In the genomic region with DNA sequence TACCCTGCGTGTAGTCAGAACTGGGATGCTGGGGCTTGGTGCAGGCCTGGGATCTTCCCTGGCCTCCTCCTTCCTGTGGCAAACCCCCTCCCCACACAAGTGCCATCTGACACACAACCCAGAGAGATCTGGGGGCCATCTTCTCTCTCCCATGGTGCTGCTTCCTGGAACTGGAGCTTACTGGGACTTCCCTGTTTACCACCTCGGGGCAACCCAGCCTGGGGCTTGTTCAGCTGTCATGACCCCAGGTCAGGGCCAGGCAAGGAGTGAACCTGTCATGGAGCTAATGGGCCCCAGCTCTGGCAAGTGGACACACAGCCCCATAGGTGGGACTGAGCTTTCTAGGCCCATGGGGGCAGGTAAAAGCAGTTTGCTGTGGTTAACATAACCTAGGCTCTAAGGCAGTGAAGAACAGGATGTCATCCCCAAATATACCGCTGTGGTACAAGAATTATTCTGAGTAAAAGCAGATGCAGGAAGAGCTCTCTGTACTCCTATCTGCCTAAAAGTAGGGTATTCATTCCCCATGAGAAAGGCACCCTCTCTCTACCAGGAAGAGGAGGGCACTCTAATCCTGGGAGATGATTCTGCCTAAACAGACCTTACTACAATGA, we compare ENCODE assay signal across 11 cellular contexts. TPM values are rescaled to one million over a fixed set of nuclear protein-coding genes. Genes with fewer than 3 reads are reported as not detected.
DNase-seq lines count a peak whose midpoint lies in the region; ATAC-seq and TF ChIP-seq lines count a peak whose summit lies in the region.
"Had no signal": no experiment of that assay in that cellular context is flagged by ENCODE, and none has a peak within 500 bp of the region (broad histone marks: within the 10 kb centered on the region; RNA-seq: fewer than 3 reads in every experiment).

No MANE protein-coding gene starts in this region.

- POLR2A ChIA-PET in MCF 10A (lab: Yijun Ruan, JAX), result interaction anchor here (0.7 to 5.3 kb wide), 15 partner anchors 12 to 681 kb away, joined by 3 to 117 read pairs (median 13); a partner anchor contains a TSS

- no peak for ATAC-seq in T-helper 17 cell

- BruUV-seq in MCF 10A (replicated peaks; lab: Mats Ljungman, UMichigan), result no TSS peak

- no peaks in the 10 kb centered on the region for H3K27me3 Mint-ChIP-seq in MCF 10A (ENCODE audit: insufficient read depth, unreplicated experiment)
- no peaks in the 10 kb centered on the region for H3K27me3 Mint-ChIP-seq in T-helper 17 cell
- no peaks in the 10 kb centered on the region for H3K27me3 Mint-ChIP-seq in stimulated activated naive CD8-positive, alpha-beta T cell treated with anti-CD3 and anti-CD28 coated beads, Interleukin-15, Interleukin-2, amounts not matched to agents 100 ng/mL and 50 ng/mL, for 24 hours

- peak overlapping the region; percentile 95 for H3K4me3 Mint-ChIP-seq in MCF 10A (ENCODE audit: unreplicated experiment)
- peak overlapping the region; percentile 95 for H3K4me3 Mint-ChIP-seq in T-helper 17 cell
- peak overlapping the region; percentile 95 for H3K4me3 Mint-ChIP-seq in stimulated activated naive CD8-positive, alpha-beta T cell treated with anti-CD3 and anti-CD28 coated beads, Interleukin-15, Interleukin-2, amounts not matched to agents 100 ng/mL and 50 ng/mL, for 24 hours

- H3K4me3 ChIP-seq in breast epithelium, result no peak overlapping the region
- H3K4me3 ChIP-seq in fibroblast of the aortic adventitia (ENCODE audit: low read depth, low read length), result peak overlapping the region; percentile 89

- peaks cover 49% of the 10 kb centered on the region for H3K4me1 Mint-ChIP-seq in MCF 10A (ENCODE audit: insufficient read depth, unreplicated experiment)
- peaks cover 51% of the 10 kb centered on the region for H3K4me1 Mint-ChIP-seq in T-helper 17 cell
- H3K4me1 Mint-ChIP-seq in stimulated activated naive CD8-positive, alpha-beta T cell treated with anti-CD3 and anti-CD28 coated beads, Interleukin-15, Interleukin-2, amounts not matched to agents 100 ng/mL and 50 ng/mL, for 24 hours (ENCODE audit: low read depth), result peaks cover 44% of the 10 kb centered on the region

- H3K9me3 ChIP-seq in breast epithelium (no peaks in the 10 kb centered on the region), T-helper 17 cell (ENCODE audit: control insufficient read depth, low read length, poor library complexity, severe bottlenecking) (no peaks in the 10 kb centered on the region)

- peaks cover 9 to 21% of the 10 kb centered on the region in 2 donors for H3K4me1 ChIP-seq in breast epithelium

- intact Hi-C loops in MCF 10A (cut with micrococcal nuclease) (no loop called here), breast epithelium (cut with DNase I; ENCODE audit: low total_unique reads) (no loop called here)

- TF ChIP-seq CTCF in MCF 10A (IDR thresholded peaks at IDR 0.05; ENCODE audit: unreplicated experiment) (no peak), breast epithelium (IDR thresholded peaks at IDR 0.05) (no peak), fibroblast of the aortic adventitia (IDR thresholded peaks at IDR 0.05; ENCODE audit: insufficient read depth, low read length) (no peak), GM10266 (IDR thresholded peaks at IDR 0.05; ENCODE audit: control insufficient read depth, insufficient read depth, low read depth, missing control alignments) (no peak)

- H3K36me3 Mint-ChIP-seq in MCF 10A (ENCODE audit: insufficient read depth, unreplicated experiment), result peaks cover 44% of the 10 kb centered on the region
- no peaks in the 10 kb centered on the region for H3K36me3 Mint-ChIP-seq in T-helper 17 cell (ENCODE audit: low read depth)
- peaks cover 37% of the 10 kb centered on the region for H3K36me3 Mint-ChIP-seq in stimulated activated naive CD8-positive, alpha-beta T cell treated with anti-CD3 and anti-CD28 coated beads, Interleukin-15, Interleukin-2, amounts not matched to agents 100 ng/mL and 50 ng/mL, for 24 hours (ENCODE audit: low read depth)

- CTCF ChIA-PET in MCF 10A (lab: Yijun Ruan, JAX), result interaction anchor here (0.7 to 3.2 kb wide), 10 partner anchors 10 to 638 kb away, joined by 3 to 30 read pairs (median 6); a partner anchor contains a TSS

- H3K27me3 ChIP-seq in breast epithelium, result no peaks in the 10 kb centered on the region

- H3K27ac ChIP-seq in breast epithelium, result no peak overlapping the region

- H3K36me3 ChIP-seq in breast epithelium, result no peaks in the 10 kb centered on the region

- H3K27ac Mint-ChIP-seq in MCF 10A (ENCODE audit: low read depth, unreplicated experiment), result peak overlapping the region; percentile 14
- H3K27ac Mint-ChIP-seq in T-helper 17 cell, result peak overlapping the region; percentile 93
- H3K27ac Mint-ChIP-seq in stimulated activated naive CD8-positive, alpha-beta T cell treated with anti-CD3 and anti-CD28 coated beads, Interleukin-15, Interleukin-2, amounts not matched to agents 100 ng/mL and 50 ng/mL, for 24 hours, result peak overlapping the region; percentile 51

- DNase-seq in MCF 10A (ENCODE audit: unreplicated experiment) (no peak), breast epithelium (ENCODE audit: low spot score in 2 of 2) (no peak), T-helper 17 cell (no peak), fibroblast of the aortic adventitia (ENCODE audit: low read depth) (no peak), NCI-H69 (lab: John Stamatoyannopoulos, UW) (no peak), GM10266 (ENCODE audit: extremely low spot score) (no peak)
- DNase-seq in stimulated activated CD4-positive, alpha-beta T cell treated with anti-CD3 and anti-CD28 coated beads, Interleukin-12 subunit alpha, Interleukin-12 subunit beta, amount 100 ng/mL, for 4 hours, result no peak
- DNase-seq: Right ventricle myocardium superior had no signal

- no peaks in the 10 kb centered on the region for H3K9me3 Mint-ChIP-seq in MCF 10A (ENCODE audit: unreplicated experiment)
- H3K9me3 Mint-ChIP-seq in stimulated activated naive CD8-positive, alpha-beta T cell treated with anti-CD3 and anti-CD28 coated beads, Interleukin-15, Interleukin-2, amounts not matched to agents 100 ng/mL and 50 ng/mL, for 24 hours, result no peaks in the 10 kb centered on the region

- TF ChIP-seq POLR2A in breast epithelium (IDR thresholded peaks at IDR 0.05), result no peak

RNA-seq across cellular contexts. Expression of a gene that starts 2.4 kb away (rescaled TPM):
- total RNA-seq in MCF 10A (2022) (56.5 and 60.3 TPM in 2 replicates), breast epithelium (10 to 100 TPM; 17.0 to 17.7 (median 17.3) TPM), T-helper 17 cell (10 to 100 TPM; 35.5 to 52.5 TPM), fibroblast of the aortic adventitia (ENCODE audit: low replicate concordance) (16.2 and 53.1 TPM in 2 replicates)

RNA-seq across cellular contexts. Expression of a gene that starts 12.4 kb away (rescaled TPM):
- not detected in 2 replicates for total RNA-seq in MCF 10A (2022)
- total RNA-seq in breast epithelium, result 1 to 10 TPM in 2 of 3 donors, not detected in 1; 7.3 to 9.5 TPM
- total RNA-seq in T-helper 17 cell, result 1 to 10 TPM in 1 of 2 donors, under 1 TPM in 1; 0.47 to 2.0 TPM
- 7.0 TPM in 1 of 2 replicates, not detected in the other for total RNA-seq in fibroblast of the aortic adventitia (ENCODE audit: low replicate concordance)
- total RNA-seq: lung microvascular endothelial cell, M059J had no signal

Comparison
In these comparisons a context has a peak if more than half of its experiments do, and no peak if none do; other contexts are left out.
1. H3K27ac Mint-ChIP-seq: peak in every context shown above with its lines; median percentile 93 in T-helper 17 cell; 51 in stimulated activated naive CD8-positive, alpha-beta T cell treated with anti-CD3 and anti-CD28 coated beads, Interleukin-15, Interleukin-2, amounts not matched to agents 100 ng/mL and 50 ng/mL, for 24 hours; 14 in MCF 10A.